In genomic region chr14:96126339-96126770, GRCh38 we compare ENCODE assay signal across 9 cellular contexts.
DNase-seq lines count a peak whose midpoint lies in the region; ATAC-seq, FAIRE-seq and TF ChIP-seq lines count a peak whose summit lies in the region.
"Had no signal": no experiment of that assay in that cellular context is flagged by ENCODE, and none has a peak within 500 bp of the region (broad histone marks: within the 10 kb centered on the region; RNA-seq: fewer than 3 reads in every experiment).

No MANE protein-coding gene starts in this region.

- CTCF ChIA-PET in mammary epithelial cell (lab: Charles Lee; ENCODE audit: low non-redundant PET) = no interaction called here

- peaks cover 15% of the 10 kb centered on the region for H3K4me1 Mint-ChIP-seq in nephron

- TF ChIP-seq CTCF in nephron (IDR thresholded peaks at IDR 0.05; ENCODE audit: unreplicated experiment in 3 of 3) (no peak), mammary epithelial cell (conservative IDR thresholded peaks at IDR 0.05 in 1 of 2, IDR thresholded peaks at IDR 0.05 in 1 of 2; ENCODE audit: extremely low read depth in 1 of 2, insufficient read depth in 1 of 2, low read depth in 1 of 2, low read length in 2 of 2) (no peak)

- no peak overlapping the region for H3K4me3 ChIP-seq in mammary epithelial cell (replicated peaks in 1 of 3; ENCODE audit: insufficient read depth in 1 of 3, low read depth in 2 of 3, low read length in 3 of 3)

- H3K27ac Mint-ChIP-seq in nephron = peak overlapping the region in 2 of 3 experiments; percentile 30 to 64

- no peak for DNase-seq in GM12892 (ENCODE audit: insufficient read length)
- peak; percentile 11 for DNase-seq in activated naive CD4-positive, alpha-beta T cell treated with Interleukin-2 at 50 U/mL for 16 hours
- DNase-seq in left lobe of liver (ENCODE audit: low spot score) = no peak
- no peak for DNase-seq in mammary epithelial cell
- no peak for DNase-seq in C1 segment of cervical spinal cord (lab: John Stamatoyannopoulos, UW)

- no peaks in the 10 kb centered on the region for H3K79me2 ChIP-seq in mammary epithelial cell (ENCODE audit: insufficient read depth, low read length)

- H3K27ac ChIP-seq in mammary epithelial cell (ENCODE audit: insufficient read depth, low read depth, low read length) = no peak overlapping the region

- no peaks in the 10 kb centered on the region for H3K4me1 ChIP-seq in mammary epithelial cell (ENCODE audit: insufficient read depth, low read length)

- H3K4me2 ChIP-seq in mammary epithelial cell (ENCODE audit: insufficient read depth, low read depth, low read length) = no peak overlapping the region

- peaks cover 16% of the 10 kb centered on the region for H3K27me3 Mint-ChIP-seq in nephron (ENCODE audit: low read depth)

- no peaks in the 10 kb centered on the region for H3K9me3 ChIP-seq in mammary epithelial cell (replicated peaks; ENCODE audit: insufficient read depth, low read length)

- ATAC-seq in HG03196 (IDR thresholded peaks at IDR 0.05; ENCODE audit: unreplicated experiment) = peak; percentile 48
- ATAC-seq in GM21360 (IDR thresholded peaks at IDR 0.05; ENCODE audit: unreplicated experiment) = no peak
- ATAC-seq in left lobe of liver = no peak

- no TSS peak for BruUV-seq in mammary epithelial cell (replicated peaks; lab: Mats Ljungman, UMichigan)

- no peaks in the 10 kb centered on the region for H3K9me3 Mint-ChIP-seq in nephron
- H3K9me3 Mint-ChIP-seq: immature natural killer cell had no signal

- in situ Hi-C loops in mammary epithelial cell (cut with MboI; ENCODE audit: low sequenced_read_pairs in 2 of 2) = no loop called here

- dilution Hi-C loops in mammary epithelial cell (cut with HindIII; ENCODE audit: low sequenced_read_pairs) = no loop called here

- H3K36me3 Mint-ChIP-seq in nephron (ENCODE audit: low read depth) = no peaks in the 10 kb centered on the region
- H3K36me3 Mint-ChIP-seq: immature natural killer cell had no signal

- H3K27me3 ChIP-seq in mammary epithelial cell (ENCODE audit: insufficient read depth, low read length) = no peaks in the 10 kb centered on the region

- 87% methylated on average over 7 of the region's 7 CpGs for WGBS in mammary epithelial cell (ENCODE audit: low coverage, missing lambda C conversion rate)

- no peak for TF ChIP-seq POLR2A in GM12892 (IDR thresholded peaks at IDR 0.05; ENCODE audit: low read depth, low read length)

- H3K4me3 Mint-ChIP-seq in nephron = no peak overlapping the region
- H3K4me3 Mint-ChIP-seq: immature natural killer cell had no signal

- no peak overlapping the region for H2AFZ ChIP-seq in mammary epithelial cell (ENCODE audit: low read depth, low read length)

- intact Hi-C loops in mammary epithelial cell (cut with micrococcal nuclease) = no loop called here

- peak; percentile 44 for FAIRE-seq in GM12892 (lab: Jason Lieb, UNC)

- no peaks in the 10 kb centered on the region for H4K20me1 ChIP-seq in mammary epithelial cell (ENCODE audit: insufficient read depth, low read length)

- H3K9ac ChIP-seq in mammary epithelial cell (ENCODE audit: insufficient read depth, low read length) = no peak overlapping the region

- H3K36me3 ChIP-seq in mammary epithelial cell (ENCODE audit: insufficient read depth, low read length) = no peaks in the 10 kb centered on the region
